In the genomic region with DNA sequence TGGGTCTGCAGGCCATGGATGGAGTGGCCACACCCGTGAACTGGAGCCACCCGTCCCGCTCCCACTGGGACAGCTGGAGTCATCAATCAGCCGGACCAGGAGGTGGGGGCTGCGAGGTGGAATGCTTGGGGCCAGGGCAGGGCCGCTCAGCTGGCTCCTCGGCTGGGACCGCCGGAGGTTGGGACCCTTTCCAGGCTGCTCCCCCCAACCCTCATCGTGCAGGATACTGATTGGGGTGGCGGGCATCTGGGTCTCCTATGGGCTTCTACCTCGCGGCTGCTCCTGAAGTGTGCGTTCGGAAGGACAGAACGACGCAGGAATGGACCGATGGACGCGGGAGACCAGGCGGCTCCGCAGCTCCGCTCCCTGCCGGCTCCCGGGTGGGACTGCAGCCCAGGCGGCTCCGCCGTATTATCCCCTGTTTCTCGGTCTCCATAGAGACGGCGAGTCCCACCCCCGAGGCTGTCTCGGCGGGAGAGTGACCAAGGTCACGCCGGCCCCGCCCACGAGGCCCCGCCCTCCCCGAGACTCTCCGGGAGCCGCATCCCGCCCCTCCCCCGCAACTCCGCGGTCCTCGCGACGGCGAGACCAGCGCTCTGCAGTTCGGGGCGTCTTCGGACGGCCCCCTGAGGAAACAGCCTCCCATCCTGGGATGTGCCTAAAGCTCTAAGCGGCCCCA, we compare ENCODE assay signal across 8 cellular contexts. TPM values are rescaled to one million over a fixed set of nuclear protein-coding genes. Genes with fewer than 3 reads are reported as not detected.
A peak's percentile ranks its signal among the peaks of the same experiment; 100 is the strongest.
DNase-seq lines count a peak whose midpoint lies in the region; ATAC-seq, FAIRE-seq and TF ChIP-seq lines count a peak whose summit lies in the region.

A gene (minus strand): TSS at position 388 of the 679 bp plus-strand sequence. CDS start 2,387 bp downstream, outside the sequence.

- H3K4me3 ChIP-seq in AG10803 (ENCODE audit: low read length) (peak within 1 kb of the TSS; percentile 39), HFF-Myc (replicated peaks; ENCODE audit: low read depth, low read length) (0 out of 2 replicates have a peak within 1 kb of the TSS, but pooled peaks have one; percentile 1), skeletal muscle tissue (ENCODE audit: low read length in 3 of 3) (peak within 1 kb of the TSS; percentile 79 to 83 (median 82))

- H3K27ac ChIP-seq in skeletal muscle tissue (ENCODE audit: low read depth, low read length), result peak within 1 kb of the TSS; percentile 80

- H3K27me3 ChIP-seq in skeletal muscle tissue (ENCODE audit: control insufficient read depth in 3 of 3, insufficient read depth in 3 of 3, low read length in 3 of 3), result no peaks in the 10 kb centered on the region

- peaks cover 68 to 81% (median 73%) of the 10 kb centered on the region in 3 donors for H3K4me1 ChIP-seq in skeletal muscle tissue (ENCODE audit: control insufficient read depth in 3 of 3, insufficient read depth in 3 of 3, low read length in 3 of 3)

- peak within 1 kb of the TSS; percentile 25 for H3K4me3 Mint-ChIP-seq in T-helper 1 cell treated with Interleukin-12 subunit alpha and Interleukin-12 subunit beta and Interleukin-4 antibody, amounts not matched to agents 30 μg/mL and 1 μg/mL, for 36 hours
- H3K4me3 Mint-ChIP-seq in dendritic cell treated with granulocyte-macrophage colony-stimulating factor and Interleukin-4, amounts not matched to agents 40 ng/mL and 50 ng/mL, for 4 days, result peak within 1 kb of the TSS; percentile 53

- H3K27ac Mint-ChIP-seq in T-helper 1 cell treated with Interleukin-12 subunit alpha and Interleukin-12 subunit beta and Interleukin-4 antibody, amounts not matched to agents 30 μg/mL and 1 μg/mL, for 36 hours, result no peak within 1 kb of the TSS
- H3K27ac Mint-ChIP-seq in dendritic cell treated with granulocyte-macrophage colony-stimulating factor and Interleukin-4, amounts not matched to agents 40 ng/mL and 50 ng/mL, for 4 days, result no peak within 1 kb of the TSS

- H3K36me3 ChIP-seq in skeletal muscle tissue (ENCODE audit: control insufficient read depth in 3 of 3, insufficient read depth in 3 of 3, low read length in 3 of 3), result no peaks in the 10 kb centered on the region

- H3K27me3 Mint-ChIP-seq in T-helper 1 cell treated with Interleukin-12 subunit alpha and Interleukin-12 subunit beta and Interleukin-4 antibody, amounts not matched to agents 30 μg/mL and 1 μg/mL, for 36 hours (ENCODE audit: low read depth), result peaks cover 41% of the 10 kb centered on the region
- H3K27me3 Mint-ChIP-seq in dendritic cell treated with granulocyte-macrophage colony-stimulating factor and Interleukin-4, amounts not matched to agents 40 ng/mL and 50 ng/mL, for 4 days, result peaks cover 63% of the 10 kb centered on the region

- H3K9ac ChIP-seq in skeletal muscle tissue (ENCODE audit: low read depth in 1 of 3, low read length in 3 of 3), result peak within 1 kb of the TSS; percentile 73 to 85 (median 82)

- no peak for ATAC-seq in GM18858 (IDR thresholded peaks at IDR 0.05; ENCODE audit: unreplicated experiment)

- peak; percentile 61 for TF ChIP-seq CTCF in AG10803 (conservative IDR thresholded peaks at IDR 0.05; ENCODE audit: low read length)
- TF ChIP-seq CTCF in HFF-Myc (IDR thresholded peaks at IDR 0.05; ENCODE audit: low read depth, low read length, missing control alignments), result peak; percentile 57

- no peak for TF ChIP-seq POLR2A in H54 (IDR thresholded peaks at IDR 0.05; ENCODE audit: low read depth, low read length)

- no peaks in the 10 kb centered on the region for H3K36me3 Mint-ChIP-seq in T-helper 1 cell treated with Interleukin-12 subunit alpha and Interleukin-12 subunit beta and Interleukin-4 antibody, amounts not matched to agents 30 μg/mL and 1 μg/mL, for 36 hours (ENCODE audit: low read depth)
- no peaks in the 10 kb centered on the region for H3K36me3 Mint-ChIP-seq in dendritic cell treated with granulocyte-macrophage colony-stimulating factor and Interleukin-4, amounts not matched to agents 40 ng/mL and 50 ng/mL, for 4 days (ENCODE audit: low read depth)

- intact Hi-C loops in dendritic cell treated with granulocyte-macrophage colony-stimulating factor and Interleukin-4, amounts not matched to agents 40 ng/mL and 50 ng/mL, for 4 days (cut with micrococcal nuclease), result loop anchor here (5.0 kb wide), 1 partner anchor 116 kb away; a partner anchor contains a TSS

- no peaks in the 10 kb centered on the region for H3K9me3 Mint-ChIP-seq in T-helper 1 cell treated with Interleukin-12 subunit alpha and Interleukin-12 subunit beta and Interleukin-4 antibody, amounts not matched to agents 30 μg/mL and 1 μg/mL, for 36 hours
- H3K9me3 Mint-ChIP-seq in dendritic cell treated with granulocyte-macrophage colony-stimulating factor and Interleukin-4, amounts not matched to agents 40 ng/mL and 50 ng/mL, for 4 days, result no peaks in the 10 kb centered on the region

- H3K4me1 Mint-ChIP-seq in T-helper 1 cell treated with Interleukin-12 subunit alpha and Interleukin-12 subunit beta and Interleukin-4 antibody, amounts not matched to agents 30 μg/mL and 1 μg/mL, for 36 hours (ENCODE audit: low read depth), result peaks cover 8% of the 10 kb centered on the region
- H3K4me1 Mint-ChIP-seq in dendritic cell treated with granulocyte-macrophage colony-stimulating factor and Interleukin-4, amounts not matched to agents 40 ng/mL and 50 ng/mL, for 4 days (ENCODE audit: low read depth), result peaks cover 72% of the 10 kb centered on the region

- H3K9me3 ChIP-seq in skeletal muscle tissue (ENCODE audit: control insufficient read depth in 3 of 3, low read length in 3 of 3), result no peaks in the 10 kb centered on the region

- FAIRE-seq in H54 (lab: Jason Lieb, UNC), result no peak

- peak; percentile 69 for DNase-seq in AG10803 (ENCODE audit: low read depth)
- DNase-seq in HFF-Myc (ENCODE audit: extremely low read depth, low read depth), result no peak
- peak; percentile 45 for DNase-seq in kidney glomerular epithelial cell (lab: John Stamatoyannopoulos, UW)
- DNase-seq in H54 (ENCODE audit: insufficient read length, low spot score), result no peak

RNA-seq across cellular contexts. Expression of the gene that starts here (rescaled TPM):
- total RNA-seq in skeletal muscle tissue, result 135 TPM

Comparison
In these comparisons a context has a peak if more than half of its experiments do, and no peak if none do; other contexts are left out.
1. DNase-seq: peak in AG10803 (single experiment) and kidney glomerular epithelial cell (single experiment); none in HFF-Myc (single experiment) and H54 (single experiment).
2. H3K4me3 ChIP-seq: peak in every context shown above with its lines; median percentile 82 in skeletal muscle tissue; 39 in AG10803; 1 in HFF-Myc.